19 cellular contexts compared by ENCODE assay signal in the genomic region with DNA sequence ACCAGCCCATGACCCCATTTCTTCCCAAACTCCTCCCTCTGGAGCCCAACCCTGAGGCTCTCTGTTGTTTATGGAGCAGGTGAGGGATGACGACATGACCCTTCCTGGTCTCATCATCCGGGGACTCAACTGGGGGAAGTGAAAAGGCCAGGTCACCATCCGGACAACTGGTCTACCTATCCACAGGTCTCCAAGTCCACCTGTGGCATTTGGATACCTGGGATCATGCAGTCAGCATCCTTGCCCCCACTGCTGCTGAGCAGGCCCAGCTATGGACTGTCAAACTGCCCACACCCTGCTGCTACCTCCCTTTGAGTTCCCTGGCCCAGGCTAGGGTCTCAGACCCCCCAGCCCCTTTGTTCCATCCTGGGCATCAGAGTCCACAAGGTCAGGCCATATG. TPM values are rescaled to one million over a fixed set of nuclear protein-coding genes. Genes with fewer than 3 reads are reported as not detected.
DNase-seq lines count a peak whose midpoint lies in the region; ATAC-seq, FAIRE-seq and TF ChIP-seq lines count a peak whose summit lies in the region.
"Had no signal": no experiment of that assay in that cellular context is flagged by ENCODE, and none has a peak within 500 bp of the region (broad histone marks: within the 10 kb centered on the region; RNA-seq: fewer than 3 reads in every experiment).

No MANE protein-coding gene starts in this region.

- peaks cover 61% of the 10 kb centered on the region for H3K4me1 Mint-ChIP-seq in neural progenitor cell

- H3K27ac ChIP-seq in K562 (ENCODE audit: extremely low read depth, low read depth, low read length) (no peak overlapping the region), esophagus squamous epithelium (peak overlapping the region in 3 of 4 donors; percentile 46 to 58 (median 49)), neural progenitor cell (no peak overlapping the region), temporal lobe (ENCODE audit: low read depth, low read length) (peak overlapping the region; percentile 90)

- H3K36me3 Mint-ChIP-seq in neural progenitor cell, result no peaks in the 10 kb centered on the region

- no peaks in the 10 kb centered on the region for H4K20me1 ChIP-seq in K562 (replicated peaks; ENCODE audit: control insufficient read depth, insufficient read depth, low read length)
- H4K20me1 ChIP-seq in neural progenitor cell (ENCODE audit: low read depth), result no peaks in the 10 kb centered on the region

- no peak overlapping the region for H3K4me3 ChIP-seq in K562
- no peak overlapping the region for H3K4me3 ChIP-seq in esophagus squamous epithelium
- no peak overlapping the region for H3K4me3 ChIP-seq in neural progenitor cell
- H3K4me3 ChIP-seq: GM23338, SJCRH30 had no signal

- H2AFZ ChIP-seq in K562 (ENCODE audit: low read depth, low read length) (no peak overlapping the region), neural progenitor cell (replicated peaks) (no peak overlapping the region)
- H2AFZ ChIP-seq: GM23338 had no signal

- TF ChIP-seq POLR2A in K562 (conservative IDR thresholded peaks at IDR 0.05) (no peak), esophagus squamous epithelium (IDR thresholded peaks at IDR 0.05) (no peak)

- no peaks in the 10 kb centered on the region for H3K9me3 Mint-ChIP-seq in neural progenitor cell
- H3K9me3 Mint-ChIP-seq: GM23338 had no signal

- WGBS in K562 (ENCODE audit: insufficient coverage, low coverage, missing lambda C conversion rate), result 26% methylated on average over 3 of the region's 3 CpGs
- 71 to 90% methylated on average over 2 to 3 of the region's 3 CpGs for WGBS in esophagus squamous epithelium, 2 donors

- TF ChIP-seq EP300 in K562 (IDR thresholded peaks at IDR 0.05; ENCODE audit: low read length), result no peak

- DNase-seq in K562 (ENCODE audit: extremely low read depth in 1 of 4, low spot score in 3 of 4) (no peak), esophagus squamous epithelium (lab: John Stamatoyannopoulos, UW) (no peak), neural progenitor cell (ENCODE audit: low spot score) (no peak), RCC 7860 (ENCODE audit: low spot score) (no peak)
- no peak for DNase-seq in activated effector memory CD4-positive, alpha-beta T cell treated with anti-CD3 and anti-CD28 coated beads, Interleukin-2, amount 50 U/mL, for 16 hours
- DNase-seq: GDM1, MV-4-11, NCI-H1417 treated with DMSO at 0.1 percent for 48 hours, NCI-H2029, NCI-H2171 treated with DMSO at 0.1 percent for 48 hours, NCI-H446 treated with DMSO at 0.1 percent for 48 hours, NCI-H748 treated with DMSO at 0.1 percent for 48 hours, SJCRH30 had no signal

- POLR2A ChIA-PET in K562 (lab: Yijun Ruan, JAX), result interaction anchor here (1.1 kb wide), 1 partner anchor 97 kb away, joined by 3 read pairs; no protein-coding TSS in a partner anchor

- no peak for TF ChIP-seq RAD21 in K562 (CRISPR knock-in tag; conservative IDR thresholded peaks at IDR 0.05 in 1 of 2, IDR thresholded peaks at IDR 0.05 in 1 of 2)

- in situ Hi-C loops in K562 (cut with MboI), result no loop called here

- H3K9me3 ChIP-seq in K562 (replicated peaks; ENCODE audit: control insufficient read depth, insufficient read depth, low read depth, low read length), result no peaks in the 10 kb centered on the region
- no peaks in the 10 kb centered on the region for H3K9me3 ChIP-seq in esophagus squamous epithelium
- no peaks in the 10 kb centered on the region for H3K9me3 ChIP-seq in neural progenitor cell (ENCODE audit: low read depth)
- H3K9me3 ChIP-seq: SJCRH30 had no signal

- H3K9ac ChIP-seq in K562 (ENCODE audit: insufficient read depth in 1 of 2, low read depth in 2 of 2, low read length in 2 of 2) (no peak overlapping the region), neural progenitor cell (no peak overlapping the region)

- H3K79me2 ChIP-seq in K562 (ENCODE audit: control insufficient read depth, insufficient read depth, low read length), result no peaks in the 10 kb centered on the region
- no peaks in the 10 kb centered on the region for H3K79me2 ChIP-seq in neural progenitor cell (ENCODE audit: low read depth)

- H3K9me1 ChIP-seq in K562 (ENCODE audit: control insufficient read depth, insufficient read depth, low read length), result no peaks in the 10 kb centered on the region

- no peak for FAIRE-seq in K562 (lab: Jason Lieb, UNC)
- FAIRE-seq in RCC 7860 (lab: Jason Lieb, UNC), result no peak
- FAIRE-seq: GM12891, GM18507 had no signal

- H3F3A ChIP-seq in neural progenitor cell (ENCODE audit: low read depth), result peaks cover 5% of the 10 kb centered on the region

- intact Hi-C loops in K562 (cut with micrococcal nuclease) (no loop called here), esophagus squamous epithelium (cut with DNase I) (no loop called here)

- H3K4me1 ChIP-seq in K562 (replicated peaks in 1 of 2; ENCODE audit: control insufficient read depth in 2 of 2, insufficient read depth in 2 of 2, low read length in 2 of 2) (peaks cover 5 to 8% of the 10 kb centered on the region in 2 experiments; a peak in 3 of 5 replicates), esophagus squamous epithelium (peaks cover 8 to 19% (median 11%) of the 10 kb centered on the region in 3 donors), neural progenitor cell (peaks cover 49% of the 10 kb centered on the region)

- CTCF ChIA-PET in K562 (lab: Yijun Ruan, JAX; ENCODE audit: low intra/inter-chr PET ratio), result no interaction called here

- no TSS peak for BruUV-seq in K562 (replicated peaks; lab: Mats Ljungman, UMichigan)

- H3K36me3 ChIP-seq in K562 (ENCODE audit: control insufficient read depth, insufficient read depth, low read length) (no peaks in the 10 kb centered on the region), esophagus squamous epithelium (no peaks in the 10 kb centered on the region), neural progenitor cell (no peaks in the 10 kb centered on the region)
- H3K36me3 ChIP-seq: SJCRH30 had no signal

- H3K4me2 ChIP-seq in K562 (ENCODE audit: insufficient read depth, low read length), result no peak overlapping the region
- no peak overlapping the region for H3K4me2 ChIP-seq in neural progenitor cell

- peaks cover 0 to 13% of the 10 kb centered on the region in 2 experiments; a peak in 2 of 5 replicates for H3K27me3 ChIP-seq in K562 (ENCODE audit: control insufficient read depth in 2 of 2, insufficient read depth in 2 of 2, low read length in 2 of 2)
- H3K27me3 ChIP-seq in esophagus squamous epithelium, result peaks cover 0 to 91% (median 0%) of the 10 kb centered on the region in 4 donors
- H3K27me3 ChIP-seq in neural progenitor cell, result no peaks in the 10 kb centered on the region
- H3K27me3 ChIP-seq: SJCRH30 had no signal

- TF ChIP-seq CTCF in K562 (IDR thresholded peaks at IDR 0.05 in 2 of 3, conservative IDR thresholded peaks at IDR 0.05 in 1 of 3; ENCODE audit: insufficient read depth in 2 of 3, low read depth in 1 of 3, low read length in 3 of 3) (no peak), esophagus squamous epithelium (IDR thresholded peaks at IDR 0.05) (no peak), neural progenitor cell (IDR thresholded peaks at IDR 0.05) (no peak)

- peaks cover 10% of the 10 kb centered on the region for H3K27me3 Mint-ChIP-seq in neural progenitor cell (ENCODE audit: insufficient read depth, low read depth)

- peak overlapping the region; percentile 64 for H3K27ac Mint-ChIP-seq in neural progenitor cell
- H3K27ac Mint-ChIP-seq: GM23338 had no signal

- ATAC-seq in K562 (no peak), GM21360 (IDR thresholded peaks at IDR 0.05; ENCODE audit: unreplicated experiment) (no peak)
- ATAC-seq: GM23338 had no signal

- H3K4me3 Mint-ChIP-seq in neural progenitor cell, result peak overlapping the region; percentile 63

TF ChIP-seq in K562, 482 proteins besides CTCF, POLR2A, EP300 and RAD21 (continues in another document):
- TF ChIP-seq TARDBP (IDR thresholded peaks at IDR 0.05) (no peak), POLR3A (IDR thresholded peaks at IDR 0.05; ENCODE audit: borderline replicate concordance, extremely low read depth, insufficient read depth, insufficient read length) (no peak)
- TF ChIP-seq, protein P1, sequence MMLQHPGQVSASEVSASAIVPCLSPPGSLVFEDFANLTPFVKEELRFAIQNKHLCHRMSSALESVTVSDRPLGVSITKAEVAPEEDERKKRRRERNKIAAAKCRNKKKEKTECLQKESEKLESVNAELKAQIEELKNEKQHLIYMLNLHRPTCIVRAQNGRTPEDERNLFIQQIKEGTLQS (IDR thresholded peaks at IDR 0.05), result peak; percentile 12; the same call in 1 of the 2 replicates
- TF ChIP-seq, protein P1 (CRISPR knock-in tag; conservative IDR thresholded peaks at IDR 0.05), result no peak
- TF ChIP-seq, protein P2, sequence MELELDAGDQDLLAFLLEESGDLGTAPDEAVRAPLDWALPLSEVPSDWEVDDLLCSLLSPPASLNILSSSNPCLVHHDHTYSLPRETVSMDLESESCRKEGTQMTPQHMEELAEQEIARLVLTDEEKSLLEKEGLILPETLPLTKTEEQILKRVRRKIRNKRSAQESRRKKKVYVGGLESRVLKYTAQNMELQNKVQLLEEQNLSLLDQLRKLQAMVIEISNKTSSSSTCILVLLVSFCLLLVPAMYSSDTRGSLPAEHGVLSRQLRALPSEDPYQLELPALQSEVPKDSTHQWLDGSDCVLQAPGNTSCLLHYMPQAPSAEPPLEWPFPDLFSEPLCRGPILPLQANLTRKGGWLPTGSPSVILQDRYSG (tag; conservative IDR thresholded peaks at IDR 0.05; ENCODE audit: low read depth), result no peak

RNA-seq across cellular contexts. Expression of a gene that starts 60.0 kb away (rescaled TPM):
- 11.2 and 16.2 TPM in 2 replicates for total RNA-seq in K562 (2011; cell fraction: chromatin; rRNA removed; ENCODE audit: low replicate concordance)
- 19.8 and 22.9 TPM in 2 replicates for total RNA-seq in K562 (2011; cell fraction: nucleolus; rRNA removed)
- total RNA-seq in K562 (2011; cell fraction: nucleoplasm; rRNA removed), result 20.3 and 27.1 TPM in 2 replicates
- 10.7 and 12.3 TPM in 2 replicates for total RNA-seq in K562 (2014; rRNA removed)
- 11.7 and 13.2 TPM in 2 replicates for total RNA-seq in K562 (2014; rRNA removed; fragmentation: Illumina TruSeq; extraction: Trizol)
- total RNA-seq in K562 (2015; rRNA removed; fragmentation: Illumina TruSeq; extraction: Trizol), result 44.3 and 44.7 TPM in 2 replicates
- total RNA-seq in K562 (2021), result 30.3 and 33.8 TPM in 2 replicates
- 42.5 and 418 TPM in 2 replicates for polyA plus RNA-seq in K562 (2011; rRNA removed)
- 103 and 599 TPM in 2 replicates for polyA plus RNA-seq in K562 (2011; cell fraction: cytosol; rRNA removed)
- 41.2 and 275 TPM in 2 replicates for polyA plus RNA-seq in K562 (2011; cell fraction: nucleus; rRNA removed)
- 63.5 and 133 TPM in 2 replicates for polyA plus RNA-seq in K562 (2012)
- polyA plus RNA-seq in K562 (2014; fragmentation: Illumina TruSeq; extraction: Trizol), result 44.5 and 47.3 TPM in 2 replicates
- polyA plus RNA-seq in K562 (2014; fragmentation: Nextera tagmentation; extraction: Ambion mirVana), result 1 to 10 TPM; 2.4 to 4.8 TPM
- 20.3 and 22.2 TPM in 2 replicates for polyA plus RNA-seq in K562 (2014; rRNA removed)
- polyA minus RNA-seq in K562 (2011; rRNA and poly(A)+ RNA removed), result 72.1 and 524 TPM in 2 replicates
- 41.0 and 310 TPM in 2 replicates for polyA minus RNA-seq in K562 (2011; cell fraction: cytosol; rRNA and poly(A)+ RNA removed)
- polyA minus RNA-seq in K562 (2011; cell fraction: nucleus; rRNA and poly(A)+ RNA removed), result 7.7 and 80.9 TPM in 2 replicates
- 10 to 100 TPM in 2 of 4 donors, 1 to 10 TPM in 2; 6.3 to 53.4 (median 24.6) TPM for total RNA-seq in esophagus squamous epithelium
- total RNA-seq in neural progenitor cell (ENCODE audit: low replicate concordance), result not detected in 2 replicates
- total RNA-seq in temporal lobe, result 3.9 TPM
- total RNA-seq: A673, GM23338 had no signal

Comparison
In these comparisons a context has a peak if more than half of its experiments do, and no peak if none do; other contexts are left out.
1. H3K27ac ChIP-seq: peak in esophagus squamous epithelium (3 of 4) and temporal lobe (single experiment); none in K562 (single experiment) and neural progenitor cell (single experiment).